In the genomic region with DNA sequence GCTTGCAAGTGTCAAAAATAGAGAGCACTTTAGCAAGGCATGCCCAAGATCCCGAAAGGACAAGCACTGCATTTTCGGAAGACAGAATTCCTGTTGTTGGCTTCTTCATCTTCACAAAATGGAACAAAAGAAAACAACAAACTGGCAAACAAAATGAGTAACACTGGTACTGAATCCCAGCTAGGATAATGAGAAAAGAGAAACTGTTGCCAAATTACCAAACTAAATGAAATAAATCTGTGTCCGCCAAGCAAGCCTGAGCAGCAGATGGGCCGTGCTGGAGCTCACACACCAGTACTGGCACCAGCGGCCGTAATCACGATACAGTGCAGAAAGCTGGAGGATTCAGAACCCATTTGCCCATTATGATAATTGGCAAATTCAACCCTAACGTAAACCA, we compare ENCODE assay signal across 13 cellular contexts. TPM values are rescaled to one million over a fixed set of nuclear protein-coding genes. Genes with fewer than 3 reads are reported as not detected.
"Had no signal": no experiment of that assay in that cellular context is flagged by ENCODE, and none has a peak within 500 bp of the region (broad histone marks: within the 10 kb centered on the region; RNA-seq: fewer than 3 reads in every experiment).

No MANE protein-coding gene starts in this region.

- DNase-seq: activated CD4-positive, alpha-beta T cell treated with anti-CD3 and anti-CD28 coated beads, Interleukin-2, amount 50 U/mL, for 48 hours; activated naive CD4-positive, alpha-beta T cell treated with anti-CD3 and anti-CD28 coated beads, Interleukin-2, amount 10 ng/mL, durations not matched to agents 7 days and 5 days; adrenal gland; effector CD8-positive, alpha-beta T cell; left ventricle myocardium inferior; natural killer cell; stimulated activated CD4-positive, alpha-beta T cell treated with anti-CD3 and anti-CD28 coated beads, Interleukin-2, amount 100 ng/mL, for 48 hours; stimulated activated naive B cell treated with anti-CD40 and anti-IgM and Interleukin-4, amounts not matched to agents 10 μg/mL and 1 μg/mL and 100 μg/mL, for 72 hours; T-cell; T-helper 9 cell; transverse colon had no signal

- ATAC-seq: natural killer cell; stimulated activated naive B cell treated with anti-CD40 and anti-IgM and Interleukin-4, amounts not matched to agents 10 μg/mL and 1 μg/mL and 100 μg/mL, for 72 hours; T-cell had no signal

RNA-seq across cellular contexts. Expression of gene TUB, which starts 30.6 kb away (rescaled TPM):
- total RNA-seq: natural killer cell had no signal

RNA-seq across cellular contexts. Expression of gene RIC3, which starts 57.2 kb away (rescaled TPM):
- total RNA-seq: endothelial cell of umbilical vein, fibroblast of lung had no signal
